8 cellular contexts compared by ENCODE assay signal in the genomic region with DNA sequence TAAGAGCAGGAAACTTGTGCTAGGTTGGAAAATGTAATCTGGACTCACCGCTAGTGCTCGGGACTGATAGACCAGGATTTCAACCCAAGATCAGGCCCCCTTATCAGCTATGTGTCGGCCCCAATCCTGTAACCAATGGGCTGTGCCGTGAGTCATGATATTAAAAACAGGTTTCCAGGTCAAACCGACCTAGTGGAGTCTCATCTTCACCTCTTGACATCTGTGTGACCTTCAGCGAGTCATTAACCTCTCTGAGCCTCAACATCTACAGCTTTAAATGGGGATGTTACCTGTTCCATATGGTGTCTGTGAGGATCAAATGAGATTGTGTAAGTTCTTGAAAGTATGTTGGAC. TPM values are rescaled to one million over a fixed set of nuclear protein-coding genes. Genes with fewer than 3 reads are reported as not detected.
DNase-seq lines count a peak whose midpoint lies in the region; ATAC-seq and TF ChIP-seq lines count a peak whose summit lies in the region.

No MANE protein-coding gene starts in this region.

- peaks cover 54% of the 10 kb centered on the region for H4K20me1 ChIP-seq in BLaER1

- peak overlapping the region; percentile 95 for H3K9ac ChIP-seq in BLaER1

- H3K36me3 ChIP-seq in BLaER1 (peaks cover 54% of the 10 kb centered on the region), psoas muscle (ENCODE audit: insufficient read depth in 1 of 2, low read depth in 1 of 2) (peaks cover 9 to 31% of the 10 kb centered on the region in 2 donors)

- TF ChIP-seq CTCF in fibroblast of pulmonary artery (IDR thresholded peaks at IDR 0.05; ENCODE audit: low read length, missing control alignments) (no peak), psoas muscle (IDR thresholded peaks at IDR 0.05) (no peak)

- H3K27me3 ChIP-seq in BLaER1: no peaks in the 10 kb centered on the region
- no peaks in the 10 kb centered on the region for H3K27me3 ChIP-seq in psoas muscle (ENCODE audit: insufficient read depth in 3 of 3, low read length in 2 of 3)

- peaks cover 46% of the 10 kb centered on the region for H3K4me1 ChIP-seq in BLaER1
- H3K4me1 ChIP-seq in psoas muscle: peaks cover 22% of the 10 kb centered on the region

- intact Hi-C loops in psoas muscle (cut with DNase I): loop anchor here (5.0 to 10.0 kb wide), 7 partner anchors 69 to 1944 kb away; a partner anchor contains a TSS

- H3K27ac ChIP-seq in BLaER1 (peak overlapping the region; percentile 93), psoas muscle (peak overlapping the region; percentile 93)

- DNase-seq in fibroblast of pulmonary artery (ENCODE audit: low read depth): peak; percentile 21
- DNase-seq in psoas muscle: no peak
- no peak for DNase-seq in NCI-H524 (lab: John Stamatoyannopoulos, UW)
- DNase-seq in activated gamma-delta T cell (lab: John Stamatoyannopoulos, UW): no peak

- ATAC-seq in GM21529 (IDR thresholded peaks at IDR 0.05; ENCODE audit: unreplicated experiment): peak; percentile 2
- peak; percentile 30 for ATAC-seq in SK-N-SH treated with all-trans-retinoic acid at 6 μM for 48 hours
- ATAC-seq in psoas muscle: peak; percentile 7 to 24 (median 8)
- ATAC-seq in HG03432 (IDR thresholded peaks at IDR 0.05; ENCODE audit: unreplicated experiment): no peak

- no peaks in the 10 kb centered on the region for H3K9me3 ChIP-seq in BLaER1
- H3K9me3 ChIP-seq in psoas muscle: no peaks in the 10 kb centered on the region

- 1% methylated on average over 6 of the region's 6 CpGs for WGBS in psoas muscle, 3 donors

- H3K4me2 ChIP-seq in BLaER1: peak overlapping the region; percentile 99

- peak overlapping the region; percentile 98 for H3K4me3 ChIP-seq in BLaER1
- peak overlapping the region; percentile 100 for H3K4me3 ChIP-seq in fibroblast of pulmonary artery (replicated peaks; ENCODE audit: low read depth, low read length)
- H3K4me3 ChIP-seq in psoas muscle: peak overlapping the region; percentile 100

TF ChIP-seq in SK-N-SH treated with all-trans-retinoic acid at 6 μM for 48 hours, 23 proteins besides CTCF, POLR2A, EP300 and RAD21:
- TF ChIP-seq ARNTL (CRISPR knock-in tag; IDR thresholded peaks at IDR 0.05; ENCODE audit: borderline replicate concordance, low read depth): no peak
- no peak for TF ChIP-seq PPARA (CRISPR knock-in tag; IDR thresholded peaks at IDR 0.05; ENCODE audit: borderline replicate concordance)
- TF ChIP-seq ZFP30 (CRISPR knock-in tag; IDR thresholded peaks at IDR 0.05): no peak
- TF ChIP-seq OSR1 (CRISPR knock-in tag; IDR thresholded peaks at IDR 0.05): no peak
- TF ChIP-seq RARB (CRISPR knock-in tag; IDR thresholded peaks at IDR 0.05): no peak
- no peak for TF ChIP-seq SNAI2 (CRISPR knock-in tag; IDR thresholded peaks at IDR 0.05)

RNA-seq across cellular contexts. Expression of a gene that starts 0.5 kb away (rescaled TPM):
- total RNA-seq in psoas muscle: 10 to 100 TPM in 3 of 4 donors, 1 to 10 TPM in 1; 8.5 to 32.3 (median 21.0) TPM
- 10 to 100 TPM; 15.0 to 19.7 (median 16.4) TPM for polyA plus RNA-seq in psoas muscle

RNA-seq across cellular contexts. Expression of a gene that starts 0.7 kb away (rescaled TPM):
- 10 to 100 TPM; 10.6 to 17.3 (median 12.4) TPM for total RNA-seq in psoas muscle
- polyA plus RNA-seq in psoas muscle: 10 to 100 TPM; 14.4 to 28.1 (median 26.5) TPM
